ENCODE assay signal across 34 cellular contexts in genomic region chr1:31657020-31657804, GRCh38. TPM values are rescaled to one million over a fixed set of nuclear protein-coding genes. Genes with fewer than 3 reads are reported as not detected.
"Had no signal": no experiment of that assay in that cellular context is flagged by ENCODE, and none has a peak within 500 bp of the region (broad histone marks: within the 10 kb centered on the region; RNA-seq: fewer than 3 reads in every experiment).

No MANE protein-coding gene starts in this region.

- H3K4me3 Mint-ChIP-seq: activated CD4-positive, alpha-beta memory T cell treated with anti-CD3 and anti-CD28 coated beads for 36 hours; activated CD4-positive, alpha-beta T cell treated with anti-CD3 and anti-CD28 coated beads, Interleukin-2, amount 10 ng/mL, durations not matched to agents 24 days and 14 days; activated naive CD8-positive, alpha-beta T cell treated with anti-CD3 and anti-CD28 coated beads, Interleukin-2, amount 50 U/mL, for 24 hours; activated T-cell treated with anti-CD3 and anti-CD28 coated beads, Interleukin-2, amount 50 U/mL, for 24 hours; central memory CD8-positive, alpha-beta T cell; immature natural killer cell; naive thymus-derived CD4-positive, alpha-beta T cell; T-helper 1 cell treated with Interleukin-12 subunit alpha and Interleukin-12 subunit beta and Interleukin-4 antibody, amounts not matched to agents 30 μg/mL and 1 μg/mL, for 36 hours had no signal

- H3K27ac ChIP-seq: esophagus muscularis mucosa, foreskin keratinocyte, heart left ventricle, suprapubic skin, transverse colon, vagina, WERI-Rb-1 had no signal

- H3K27me3 Mint-ChIP-seq: activated CD4-positive, alpha-beta memory T cell treated with anti-CD3 and anti-CD28 coated beads for 36 hours; activated naive CD8-positive, alpha-beta T cell treated with anti-CD3 and anti-CD28 coated beads, Interleukin-2, amount 50 U/mL, for 24 hours; activated T-cell treated with anti-CD3 and anti-CD28 coated beads, Interleukin-2, amount 50 U/mL, for 24 hours had no signal

- DNase-seq: activated CD4-positive, alpha-beta memory T cell treated with anti-CD3 and anti-CD28 coated beads for 36 hours; activated CD4-positive, alpha-beta T cell treated with anti-CD3 and anti-CD28 coated beads, Interleukin-2, amount 10 ng/mL, durations not matched to agents 24 days and 14 days; activated CD8-positive, alpha-beta memory T cell treated with anti-CD3 and anti-CD28 coated beads, Interleukin-2, amount 50 U/mL, for 48 hours; activated gamma-delta T cell treated with Interleukin-2 at 50 U/mL for 16 hours; activated naive CD4-positive, alpha-beta T cell treated with anti-CD3 and anti-CD28 coated beads, Interleukin-2, amount 50 U/mL, for 16 hours; activated naive CD8-positive, alpha-beta T cell treated with anti-CD3 and anti-CD28 coated beads, Interleukin-2, amount 50 U/mL, for 24 hours; activated T-cell treated with anti-CD3 and anti-CD28 coated beads, Interleukin-2, amount 50 U/mL, for 24 hours; dermis blood vessel endothelial cell; effector CD4-positive, alpha-beta T cell; foreskin keratinocyte; heart left ventricle; hypothalamus; immature natural killer cell; kidney; left colon; midbrain; naive thymus-derived CD4-positive, alpha-beta T cell; small intestine; stimulated activated CD4-positive, alpha-beta T cell treated with anti-CD3 and anti-CD28 coated beads, Interleukin-2, amount 100 ng/mL, for 24 hours; stimulated activated naive CD4-positive, alpha-beta T cell; SW 1271; T-helper 9 cell; transverse colon; WERI-Rb-1 had no signal

- H3K9me3 ChIP-seq: esophagus muscularis mucosa, heart left ventricle, suprapubic skin, transverse colon, vagina had no signal

- H3K4me1 Mint-ChIP-seq: activated CD4-positive, alpha-beta T cell treated with anti-CD3 and anti-CD28 coated beads, Interleukin-2, amount 10 ng/mL, durations not matched to agents 24 days and 14 days; activated naive CD8-positive, alpha-beta T cell treated with anti-CD3 and anti-CD28 coated beads, Interleukin-2, amount 50 U/mL, for 24 hours; central memory CD8-positive, alpha-beta T cell; immature natural killer cell; naive thymus-derived CD4-positive, alpha-beta T cell had no signal

- H3K27ac Mint-ChIP-seq: activated CD4-positive, alpha-beta memory T cell treated with anti-CD3 and anti-CD28 coated beads for 36 hours; activated CD4-positive, alpha-beta T cell treated with anti-CD3 and anti-CD28 coated beads, Interleukin-2, amount 10 ng/mL, durations not matched to agents 24 days and 14 days; activated naive CD8-positive, alpha-beta T cell treated with anti-CD3 and anti-CD28 coated beads, Interleukin-2, amount 50 U/mL, for 24 hours; activated T-cell treated with anti-CD3 and anti-CD28 coated beads, Interleukin-2, amount 50 U/mL, for 24 hours; progenitor cell of endocrine pancreas; T-helper 1 cell treated with Interleukin-12 subunit alpha and Interleukin-12 subunit beta and Interleukin-4 antibody, amounts not matched to agents 30 μg/mL and 1 μg/mL, for 36 hours had no signal

- H3K4me3 ChIP-seq: esophagus muscularis mucosa, heart left ventricle, suprapubic skin, transverse colon, vagina had no signal

- H3K4me1 ChIP-seq: esophagus muscularis mucosa, foreskin keratinocyte, heart left ventricle, transverse colon, vagina had no signal

- ATAC-seq: activated CD4-positive, CD25-positive, alpha-beta regulatory T cell treated with anti-CD3 and anti-CD28 coated beads, Interleukin-2, amount 50 U/mL, for 24 hours; activated naive CD8-positive, alpha-beta T cell treated with anti-CD3 and anti-CD28 coated beads, Interleukin-2, amount 50 U/mL, for 24 hours; foreskin keratinocyte; heart left ventricle; left colon; sciatic nerve had no signal

- H3K36me3 ChIP-seq: transverse colon had no signal

- H3K9me3 Mint-ChIP-seq: activated CD4-positive, alpha-beta memory T cell treated with anti-CD3 and anti-CD28 coated beads for 36 hours; activated CD4-positive, alpha-beta T cell treated with anti-CD3 and anti-CD28 coated beads, Interleukin-2, amount 10 ng/mL, durations not matched to agents 24 days and 14 days; activated naive CD8-positive, alpha-beta T cell treated with anti-CD3 and anti-CD28 coated beads, Interleukin-2, amount 50 U/mL, for 24 hours; activated T-cell treated with anti-CD3 and anti-CD28 coated beads, Interleukin-2, amount 50 U/mL, for 24 hours; central memory CD8-positive, alpha-beta T cell; immature natural killer cell; naive thymus-derived CD4-positive, alpha-beta T cell; T-helper 1 cell treated with Interleukin-12 subunit alpha and Interleukin-12 subunit beta and Interleukin-4 antibody, amounts not matched to agents 30 μg/mL and 1 μg/mL, for 36 hours had no signal

- H3K27me3 ChIP-seq: esophagus muscularis mucosa, foreskin keratinocyte, heart left ventricle, suprapubic skin, transverse colon, vagina had no signal

- H3K36me3 Mint-ChIP-seq: activated CD4-positive, alpha-beta memory T cell treated with anti-CD3 and anti-CD28 coated beads for 36 hours; immature natural killer cell; naive thymus-derived CD4-positive, alpha-beta T cell had no signal

RNA-seq across cellular contexts. Expression of gene HCRTR1, which starts 39.7 kb away (rescaled TPM):
- total RNA-seq: activated CD4-positive, alpha-beta memory T cell treated with anti-CD3 and anti-CD28 coated beads for 36 hours; activated CD4-positive, alpha-beta T cell treated with anti-CD3 and anti-CD28 coated beads, Interleukin-2, amount 10 ng/mL, durations not matched to agents 24 days and 14 days; activated CD8-positive, alpha-beta memory T cell treated with anti-CD3 and anti-CD28 coated beads for 36 hours; foreskin keratinocyte; naive thymus-derived CD4-positive, alpha-beta T cell; progenitor cell of endocrine pancreas; renal cortical epithelial cell; suprapubic skin; vagina had no signal
- polyA plus RNA-seq: foreskin keratinocyte; immature natural killer cell; naive thymus-derived CD4-positive, alpha-beta T cell had no signal

RNA-seq across cellular contexts. Expression of gene COL16A1, which starts 46.6 kb away (rescaled TPM):
- total RNA-seq: activated CD4-positive, alpha-beta T cell treated with anti-CD3 and anti-CD28 coated beads, Interleukin-2, amount 10 ng/mL, durations not matched to agents 24 days and 14 days; activated CD8-positive, alpha-beta memory T cell treated with anti-CD3 and anti-CD28 coated beads for 36 hours had no signal
- polyA plus RNA-seq: immature natural killer cell had no signal
